In the genomic region with DNA sequence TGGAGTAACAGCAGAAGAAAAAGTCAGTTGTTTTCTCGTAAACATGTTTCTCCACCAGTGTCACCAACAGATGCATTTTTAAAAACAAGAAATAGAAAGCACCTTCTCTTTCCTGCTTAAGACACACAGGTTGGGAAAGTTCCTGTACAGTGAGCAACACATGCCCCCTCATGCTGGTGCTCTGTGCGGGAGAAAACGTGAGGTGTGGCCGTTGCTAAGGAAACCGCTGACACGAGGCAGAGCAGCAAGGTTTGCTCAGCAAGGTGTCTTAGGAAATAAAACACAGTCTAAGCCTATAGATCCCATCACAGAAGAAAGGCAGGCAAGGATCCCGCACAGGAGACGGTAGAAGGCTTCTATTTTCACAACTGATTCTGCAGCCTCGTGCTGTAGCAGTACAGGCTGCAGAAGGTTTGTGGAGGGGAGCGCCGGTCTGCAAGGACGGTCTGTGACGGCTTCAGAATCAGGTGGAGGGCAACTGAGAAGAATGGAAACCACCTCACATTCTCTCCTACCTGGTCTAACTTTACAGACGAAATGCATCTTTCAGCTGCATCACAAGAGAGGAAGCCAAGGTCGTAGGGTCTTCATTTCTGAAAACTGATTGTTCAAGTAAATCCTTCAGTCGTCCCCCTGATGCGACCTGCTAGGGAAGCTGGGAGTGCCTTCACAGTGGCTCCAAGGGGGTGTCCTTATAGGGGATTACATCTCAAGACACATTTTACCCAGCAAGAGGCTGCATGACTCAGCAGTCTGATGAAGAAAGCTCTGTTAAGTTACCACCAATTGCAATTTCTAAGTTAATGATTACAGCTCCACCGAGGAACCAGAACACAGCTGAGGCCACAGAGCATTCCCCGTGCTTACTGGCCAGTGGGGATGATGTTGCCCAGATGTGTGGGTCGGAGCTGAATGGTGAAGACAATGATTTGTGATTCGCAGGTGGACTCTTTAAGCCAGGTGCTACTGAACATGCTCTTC, we compare ENCODE assay signal across 9 cellular contexts.
A peak's percentile ranks its signal among the peaks of the same experiment; 100 is the strongest.
DNase-seq lines count a peak whose midpoint lies in the region; ATAC-seq and TF ChIP-seq lines count a peak whose summit lies in the region.
"Had no signal": no experiment of that assay in that cellular context is flagged by ENCODE, and none has a peak within 500 bp of the region (broad histone marks: within the 10 kb centered on the region; RNA-seq: fewer than 3 reads in every experiment).

No MANE protein-coding gene starts in this region.

- H3K36me3 Mint-ChIP-seq in Calu3 (ENCODE audit: insufficient read depth, unreplicated experiment) (peaks cover 98% of the 10 kb centered on the region), nephron (ENCODE audit: low read depth) (no peaks in the 10 kb centered on the region)

- H3K4me1 Mint-ChIP-seq in Calu3 (ENCODE audit: low read depth, unreplicated experiment) (peaks cover 72% of the 10 kb centered on the region), nephron (peaks cover 3% of the 10 kb centered on the region)

- DNase-seq in Calu3: peak; percentile 65
- peak; percentile 45 for DNase-seq in NCI-H226
- peak; percentile 51 for DNase-seq in colonic mucosa
- no peak for DNase-seq in stimulated activated CD4-positive, alpha-beta T cell treated with anti-CD3 and anti-CD28 coated beads, Interleukin-4, amount 100 ng/mL, for 1 hour
- DNase-seq in omental fat pad (ENCODE audit: low spot score): no peak
- DNase-seq: T1000 had no signal

- BruUV-seq in Calu3 (replicated peaks; lab: Mats Ljungman, UMichigan): no TSS peak

- H3K36me3 ChIP-seq in colonic mucosa: peaks cover 4% of the 10 kb centered on the region

- H3K9me3 Mint-ChIP-seq in Calu3 (ENCODE audit: low read depth, unreplicated experiment) (no peaks in the 10 kb centered on the region), nephron (no peaks in the 10 kb centered on the region)

- no peaks in the 10 kb centered on the region for H3K27me3 ChIP-seq in colonic mucosa

- H3K27me3 Mint-ChIP-seq in Calu3 (ENCODE audit: unreplicated experiment) (no peaks in the 10 kb centered on the region), nephron (ENCODE audit: low read depth) (peaks cover 8% of the 10 kb centered on the region)

- intact Hi-C loops in Calu3 (cut with micrococcal nuclease; ENCODE audit: unreplicated experiment) (loop anchor here (5.0 kb wide), 1 partner anchor 38 kb away; no protein-coding TSS in a partner anchor), colonic mucosa (cut with DNase I) (no loop called here)

- no peaks in the 10 kb centered on the region for H3K9me3 ChIP-seq in colonic mucosa

- ATAC-seq in GM21528 (IDR thresholded peaks at IDR 0.05; ENCODE audit: low FRiP score, unreplicated experiment): no peak
- ATAC-seq in omental fat pad (ENCODE audit: low FRiP score): no peak
- ATAC-seq in GM18511 (IDR thresholded peaks at IDR 0.05; ENCODE audit: unreplicated experiment): no peak

- H3K27ac ChIP-seq in colonic mucosa: no peak overlapping the region

- peak overlapping the region in 1 of 2 donors; percentile 64 for H3K9ac ChIP-seq in colonic mucosa (ENCODE audit: low read depth in 2 of 2, low read length in 2 of 2)

- H3K4me3 ChIP-seq in colonic mucosa: no peak overlapping the region

- CTCF ChIA-PET in Calu3 (lab: Charles Lee): interaction anchor here (0.9 to 2.6 kb wide), 8 partner anchors 9 to 87 kb away, joined by 3 to 15 read pairs (median 5); no protein-coding TSS in a partner anchor

- TF ChIP-seq CTCF in Calu3 (IDR thresholded peaks at IDR 0.05; ENCODE audit: unreplicated experiment): no peak
- TF ChIP-seq CTCF in colonic mucosa (IDR thresholded peaks at IDR 0.05): no peak
- no peak for TF ChIP-seq CTCF in nephron (IDR thresholded peaks at IDR 0.05; ENCODE audit: unreplicated experiment in 3 of 3)
- TF ChIP-seq CTCF in omental fat pad (IDR thresholded peaks at IDR 0.05): no peak

- peak overlapping the region; percentile 78 for H3K27ac Mint-ChIP-seq in Calu3 (ENCODE audit: unreplicated experiment)
- peak overlapping the region; percentile 33 to 83 (median 73) for H3K27ac Mint-ChIP-seq in nephron

- H3K4me3 Mint-ChIP-seq in Calu3 (ENCODE audit: low read depth, unreplicated experiment) (peak overlapping the region; percentile 60), nephron (no peak overlapping the region)

- peaks cover 15% of the 10 kb centered on the region for H3K4me1 ChIP-seq in colonic mucosa

Comparison
In these comparisons a context has a peak if more than half of its experiments do, and no peak if none do; other contexts are left out.
1. DNase-seq: peak in Calu3 (single experiment), NCI-H226 (single experiment) and colonic mucosa (single experiment); none in stimulated activated CD4-positive, alpha-beta T cell treated with anti-CD3 and anti-CD28 coated beads, Interleukin-4, amount 100 ng/mL, for 1 hour (single experiment) and omental fat pad (single experiment).